In the genomic region with DNA sequence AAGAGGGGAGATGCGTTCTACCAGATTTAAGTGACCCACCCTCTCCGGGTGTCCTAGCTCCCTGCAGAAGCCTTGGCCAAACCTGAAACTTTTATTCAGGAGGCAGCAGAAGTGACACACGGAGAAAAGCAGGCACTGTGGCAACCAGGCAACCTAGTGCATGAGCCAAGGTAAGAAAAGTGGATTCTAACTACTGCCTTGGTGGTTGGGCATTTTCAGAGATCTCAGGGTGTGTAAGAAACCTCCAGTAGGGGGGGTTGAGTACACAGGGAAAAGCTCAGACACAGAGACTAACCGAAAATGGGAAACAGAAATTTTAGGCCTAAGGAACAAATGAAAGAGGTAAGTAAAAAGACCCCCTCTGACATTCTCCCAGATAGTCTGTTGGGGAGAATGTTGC, we compare ENCODE assay signal across 12 cellular contexts.
A peak's percentile ranks its signal among the peaks of the same experiment; 100 is the strongest.
DNase-seq lines count a peak whose midpoint lies in the region; ATAC-seq and TF ChIP-seq lines count a peak whose summit lies in the region.
"Had no signal": no experiment of that assay in that cellular context is flagged by ENCODE, and none has a peak within 500 bp of the region (broad histone marks: within the 10 kb centered on the region; RNA-seq: fewer than 3 reads in every experiment).

No MANE protein-coding gene starts in this region.

- in situ Hi-C loops in brain microvascular endothelial cell (cut with HindIII; ENCODE audit: low pct_ligation_motif_present, low sequenced_read_pairs): no loop called here

- peak; percentile 52 for TF ChIP-seq CTCF in brain microvascular endothelial cell (IDR thresholded peaks at IDR 0.05; ENCODE audit: low read depth, low read length, missing control alignments)

- H2BK120ac ChIP-seq in neuronal stem cell (ENCODE audit: low read depth, low read length): no peak overlapping the region

- H3K4me3 Mint-ChIP-seq in immature natural killer cell: no peak overlapping the region

- H4K8ac ChIP-seq in neuronal stem cell (ENCODE audit: low read depth, low read length): no peak overlapping the region

- DNase-seq in NCI-H146 (lab: John Stamatoyannopoulos, UW) (peak; percentile 34), NCI-H146 treated with DMSO at 0.1 percent for 48 hours (lab: John Stamatoyannopoulos, UW; ENCODE audit: unreplicated experiment) (no peak), NAMALWA (ENCODE audit: low spot score) (peak; percentile 43), brain microvascular endothelial cell (no peak), neuronal stem cell (ENCODE audit: low spot score) (peak; percentile 4), HuH-7 (ENCODE audit: low spot score) (no peak), immature natural killer cell (no peak)
- DNase-seq: activated naive CD4-positive, alpha-beta T cell; dermis blood vessel endothelial cell; NCI-H524 treated with DMSO at 0.1 percent for 48 hours; occipital lobe had no signal

- no peak overlapping the region for H3K9ac ChIP-seq in neuronal stem cell (ENCODE audit: low read depth, low read length, poor library complexity)

- no peak overlapping the region for H2BK12ac ChIP-seq in neuronal stem cell (ENCODE audit: low read length)

- no peak overlapping the region for H4K91ac ChIP-seq in neuronal stem cell (ENCODE audit: low read depth, low read length, poor library complexity)

- H3K4me2 ChIP-seq in neuronal stem cell (ENCODE audit: insufficient read depth, low read length, poor library complexity, severe bottlenecking): no peak overlapping the region

- no peaks in the 10 kb centered on the region for H3K9me3 ChIP-seq in neuronal stem cell (replicated peaks in 1 of 2; ENCODE audit: control insufficient read depth in 2 of 2, insufficient read depth in 1 of 2, low read depth in 1 of 2, low read length in 2 of 2)

- H3K4me1 Mint-ChIP-seq in immature natural killer cell: no peaks in the 10 kb centered on the region

- no peak overlapping the region for H2BK15ac ChIP-seq in neuronal stem cell (ENCODE audit: low read length)

- no peak overlapping the region for H3K4ac ChIP-seq in neuronal stem cell (ENCODE audit: low read length)

- no peaks in the 10 kb centered on the region for H3K27me3 ChIP-seq in brain microvascular endothelial cell (replicated peaks)
- H3K27me3 ChIP-seq in neuronal stem cell (ENCODE audit: control insufficient read depth in 3 of 3, insufficient read depth in 3 of 3, low read depth in 1 of 3, low read length in 3 of 3): no peaks in the 10 kb centered on the region

- no peak overlapping the region for H3K18ac ChIP-seq in neuronal stem cell (ENCODE audit: low read length)

- peaks cover 0 to 2% (median 0%) of the 10 kb centered on the region in 3 donors for H3K27me3 Mint-ChIP-seq in immature natural killer cell (ENCODE audit: low read depth in 3 of 3)

- no peak overlapping the region for H3K23ac ChIP-seq in neuronal stem cell (ENCODE audit: low read depth, low read length, poor library complexity)

- H3K14ac ChIP-seq in neuronal stem cell (ENCODE audit: low read length): no peak overlapping the region

- no peak overlapping the region for H2BK5ac ChIP-seq in neuronal stem cell (ENCODE audit: low read length)

- H3K9me3 Mint-ChIP-seq in immature natural killer cell: peaks cover 5 to 35% (median 12%) of the 10 kb centered on the region in 6 donors

- no CpG with 5 or more reads among the region's 4 CpGs for WGBS in neuronal stem cell (ENCODE audit: extremely low coverage in 2 of 2, insufficient read length in 2 of 2, insufficient replicate concordance in 1 of 2), 2 donors

- no peak overlapping the region for H3K27ac Mint-ChIP-seq in immature natural killer cell

- no peak overlapping the region for H2AK5ac ChIP-seq in neuronal stem cell (ENCODE audit: low read depth, low read length)

- H2AFZ ChIP-seq in neuronal stem cell (ENCODE audit: low read length): peak overlapping the region; percentile 15

- no peak overlapping the region for H3K27ac ChIP-seq in brain microvascular endothelial cell
- no peak overlapping the region for H3K27ac ChIP-seq in neuronal stem cell (replicated peaks; ENCODE audit: low read length)

- ATAC-seq in HG03045 (IDR thresholded peaks at IDR 0.05; ENCODE audit: unreplicated experiment): no peak

- H3K79me1 ChIP-seq in neuronal stem cell (ENCODE audit: low read depth, low read length): no peaks in the 10 kb centered on the region

- H3K4me3 ChIP-seq in brain microvascular endothelial cell (ENCODE audit: low read depth, low read length) (no peak overlapping the region), neuronal stem cell (ENCODE audit: low read length in 2 of 2) (no peak overlapping the region)

- H3K36me3 ChIP-seq in brain microvascular endothelial cell (replicated peaks): no peaks in the 10 kb centered on the region
- H3K36me3 ChIP-seq in neuronal stem cell (replicated peaks in 1 of 2; ENCODE audit: control insufficient read depth in 2 of 2, insufficient read depth in 2 of 2, low read length in 2 of 2): no peaks in the 10 kb centered on the region

- H3K4me1 ChIP-seq in neuronal stem cell (ENCODE audit: control insufficient read depth in 2 of 2, insufficient read depth in 1 of 2, low read depth in 1 of 2, low read length in 2 of 2): peaks cover 0 to 3% of the 10 kb centered on the region in 2 donors

- no peaks in the 10 kb centered on the region for H3K36me3 Mint-ChIP-seq in immature natural killer cell

Comparison
In these comparisons a context has a peak if more than half of its experiments do, and no peak if none do; other contexts are left out.
1. DNase-seq: peak in NCI-H146 (single experiment), NAMALWA (single experiment) and neuronal stem cell (single experiment); none in NCI-H146 treated with DMSO at 0.1 percent for 48 hours (single experiment), brain microvascular endothelial cell (single experiment), HuH-7 (single experiment) and immature natural killer cell (0 of 3).